In genomic region chr21:34544032-34544496, GRCh38 we compare ENCODE assay signal across 8 cellular contexts. TPM values are rescaled to one million over a fixed set of nuclear protein-coding genes. Genes with fewer than 3 reads are reported as not detected.
DNase-seq lines count a peak whose midpoint lies in the region; ATAC-seq and TF ChIP-seq lines count a peak whose summit lies in the region.

No MANE protein-coding gene starts in this region.

- H3K27ac ChIP-seq in VCaP: peak overlapping the region; percentile 1; the same call in 1 of the 2 replicates

- ATAC-seq in natural killer cell (peak in 2 of 3 donors; percentile 41 to 64), HG02981 (IDR thresholded peaks at IDR 0.05; ENCODE audit: unreplicated experiment) (no peak), HG02623 (IDR thresholded peaks at IDR 0.05; ENCODE audit: unreplicated experiment) (no peak)

- H3K4me3 Mint-ChIP-seq in natural killer cell: no peak overlapping the region

- TF ChIP-seq CTCF in VCaP (conservative IDR thresholded peaks at IDR 0.05): peak; percentile 92
- peak; percentile 85 for TF ChIP-seq CTCF in epithelial cell of proximal tubule (conservative IDR thresholded peaks at IDR 0.05; ENCODE audit: low read depth, low read length)
- no peak for TF ChIP-seq CTCF in natural killer cell (IDR thresholded peaks at IDR 0.05)

- no peaks in the 10 kb centered on the region for H3K27me3 Mint-ChIP-seq in natural killer cell (ENCODE audit: low read depth in 2 of 2)

- intact Hi-C loops in natural killer cell (cut with micrococcal nuclease): no loop called here

- no peak overlapping the region for H3K27ac Mint-ChIP-seq in natural killer cell

- H3K36me3 Mint-ChIP-seq in natural killer cell: no peaks in the 10 kb centered on the region

- DNase-seq in activated CD8-positive, alpha-beta memory T cell treated with anti-CD3 and anti-CD28 coated beads, Interleukin-2, amount 50 U/mL, for 48 hours: peak; percentile 59
- DNase-seq in activated CD8-positive, alpha-beta memory T cell treated with anti-CD3 and anti-CD28 coated beads for 24 hours: no peak
- peak; percentile 61 for DNase-seq in NCI-H1694 (lab: John Stamatoyannopoulos, UW)
- DNase-seq in epithelial cell of proximal tubule (ENCODE audit: low read depth): peak; percentile 59
- no peak for DNase-seq in natural killer cell

- H3K4me3 ChIP-seq in epithelial cell of proximal tubule (ENCODE audit: low read depth, low read length): no peak overlapping the region

- no peaks in the 10 kb centered on the region for H3K9me3 Mint-ChIP-seq in natural killer cell

- peaks cover 19 to 25% of the 10 kb centered on the region in 2 donors for H3K4me1 Mint-ChIP-seq in natural killer cell

RNA-seq across cellular contexts. Expression of gene KCNE1, which starts 32.1 kb away (rescaled TPM):
- total RNA-seq in epithelial cell of proximal tubule (0.22 TPM in 1 of 2 replicates, not detected in the other), natural killer cell (1 to 10 TPM in 2 of 3 donors, under 1 TPM in 1; 0.52 to 3.3 (median 1.6) TPM)

Comparison
In these comparisons a context has a peak if more than half of its experiments do, and no peak if none do; other contexts are left out.
1. DNase-seq: peak in activated CD8-positive, alpha-beta memory T cell treated with anti-CD3 and anti-CD28 coated beads, Interleukin-2, amount 50 U/mL, for 48 hours (single experiment), NCI-H1694 (single experiment) and epithelial cell of proximal tubule (single experiment); none in activated CD8-positive, alpha-beta memory T cell treated with anti-CD3 and anti-CD28 coated beads for 24 hours (single experiment) and natural killer cell (single experiment).
2. ATAC-seq: peak in natural killer cell (2 of 3); none in HG02981 (single experiment) and HG02623 (single experiment).